Comparison of ENCODE assay signal across 8 cellular contexts in the genomic region with DNA sequence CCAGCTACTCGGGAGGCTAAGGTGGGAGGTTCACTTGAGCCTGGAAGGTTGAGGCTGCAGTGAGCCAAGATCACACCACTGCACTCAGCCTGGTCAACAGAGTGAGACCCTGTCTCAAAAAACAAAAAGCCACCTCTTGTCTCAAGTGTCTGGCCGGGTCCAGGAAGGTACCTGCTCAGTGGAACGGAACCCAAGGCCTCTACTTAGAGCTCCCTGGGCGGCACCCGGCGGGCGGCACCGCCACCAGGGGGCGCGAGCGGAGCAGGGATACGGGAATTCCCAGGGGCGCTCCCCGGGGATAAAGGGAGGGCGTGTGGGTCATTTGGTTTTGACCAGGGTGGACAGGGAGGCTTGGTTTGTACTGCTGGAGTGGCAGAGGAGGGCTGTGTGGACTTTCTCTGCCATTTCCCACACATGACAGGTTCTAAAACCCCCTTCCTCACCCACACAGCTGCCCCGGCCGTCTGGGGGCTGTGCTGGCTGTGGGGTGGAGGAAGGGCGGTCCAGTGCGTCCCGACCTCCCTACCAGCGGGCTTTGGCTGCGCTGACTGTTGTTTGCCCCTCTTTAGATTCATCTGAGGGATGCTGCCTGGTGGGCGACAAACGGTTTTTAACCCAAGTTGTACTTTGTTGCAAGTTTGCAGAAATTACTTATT.
A peak's percentile ranks its signal among the peaks of the same experiment; 100 is the strongest.
DNase-seq lines count a peak whose midpoint lies in the region; ATAC-seq, FAIRE-seq and TF ChIP-seq lines count a peak whose summit lies in the region.

No MANE protein-coding gene starts in this region.

- FAIRE-seq in GM12891 (lab: Jason Lieb, UNC) (no peak), small intestine (lab: Jason Lieb, UNC) (no peak)

- ATAC-seq in GM19452 (IDR thresholded peaks at IDR 0.05; ENCODE audit: unreplicated experiment) (no peak), GM18517 (IDR thresholded peaks at IDR 0.05; ENCODE audit: unreplicated experiment) (no peak)

- TF ChIP-seq CTCF in 22Rv1 (IDR thresholded peaks at IDR 0.05): peak; percentile 85
- peak; percentile 72 for TF ChIP-seq CTCF in glutamatergic neuron (IDR thresholded peaks at IDR 0.05; ENCODE audit: partially characterized antibody, unreplicated experiment)

- H3K9me3 Mint-ChIP-seq in glutamatergic neuron (ENCODE audit: unreplicated experiment): peaks cover 3% of the 10 kb centered on the region

- H3K4me1 ChIP-seq in small intestine (ENCODE audit: control insufficient read depth in 2 of 2, insufficient read depth in 1 of 2, low read depth in 1 of 2, low read length in 1 of 2): peaks cover 0 to 2% of the 10 kb centered on the region in 2 donors

- H3K27me3 ChIP-seq in small intestine (ENCODE audit: control insufficient read depth in 2 of 2, insufficient read depth in 2 of 2, low read length in 2 of 2): peaks cover 0 to 3% of the 10 kb centered on the region in 2 donors

- WGBS in small intestine, 3 donors: 13 to 18% (median 16%) methylated on average over 23 to 24 of the region's 24 CpGs

- H3K4me1 Mint-ChIP-seq in glutamatergic neuron (ENCODE audit: low read depth, unreplicated experiment): no peaks in the 10 kb centered on the region

- H3K27me3 Mint-ChIP-seq in glutamatergic neuron (ENCODE audit: unreplicated experiment): no peaks in the 10 kb centered on the region

- peak; percentile 61 for DNase-seq in GM12891 (ENCODE audit: insufficient read length, low spot score)
- DNase-seq in LHCN-M2 (ENCODE audit: low read depth): peak; percentile 40
- DNase-seq in activated T-cell treated with anti-CD3 and anti-CD28 coated beads for 24 hours (ENCODE audit: low read depth): peak; percentile 13
- DNase-seq in glutamatergic neuron: peak; percentile 40
- peak; percentile 53 for DNase-seq in small intestine

- H3K27ac ChIP-seq in 22Rv1: no peak overlapping the region
- H3K27ac ChIP-seq in small intestine (ENCODE audit: low read depth in 1 of 2, low read length in 1 of 2): no peak overlapping the region

- H3K36me3 Mint-ChIP-seq in glutamatergic neuron (ENCODE audit: unreplicated experiment): no peaks in the 10 kb centered on the region

- no peaks in the 10 kb centered on the region for H3K36me3 ChIP-seq in small intestine (ENCODE audit: control insufficient read depth in 2 of 2, insufficient read depth in 2 of 2, low read length in 2 of 2)

- H3K9me3 ChIP-seq in small intestine (ENCODE audit: control insufficient read depth, low read depth): no peaks in the 10 kb centered on the region

- no peak for TF ChIP-seq POLR2A in GM12891 (IDR thresholded peaks at IDR 0.05; ENCODE audit: low read depth, low read length)

- no peak overlapping the region for H3K27ac Mint-ChIP-seq in glutamatergic neuron (ENCODE audit: unreplicated experiment)

- no peak overlapping the region for H3K4me3 ChIP-seq in small intestine (ENCODE audit: low read depth in 1 of 2, low read length in 2 of 2)

- H3K4me3 Mint-ChIP-seq in glutamatergic neuron (ENCODE audit: unreplicated experiment): no peak overlapping the region

TF ChIP-seq in GM12891, 5 proteins besides CTCF, POLR2A, EP300 and RAD21:
- TF ChIP-seq POLR2AphosphoS5 (IDR thresholded peaks at IDR 0.05; ENCODE audit: low read depth, low read length): no peak
- no peak for TF ChIP-seq TAF1 (IDR thresholded peaks at IDR 0.05; ENCODE audit: low read depth, low read length)
- no peak for TF ChIP-seq POU2F2 (IDR thresholded peaks at IDR 0.05; ENCODE audit: low read depth, low read length)
- TF ChIP-seq SPI1 (IDR thresholded peaks at IDR 0.05; ENCODE audit: low read depth, low read length): no peak
- TF ChIP-seq PAX5 (IDR thresholded peaks at IDR 0.05; ENCODE audit: insufficient read depth, low read length, severe bottlenecking): no peak
